ENCODE assay signal across 9 cellular contexts in the genomic region with DNA sequence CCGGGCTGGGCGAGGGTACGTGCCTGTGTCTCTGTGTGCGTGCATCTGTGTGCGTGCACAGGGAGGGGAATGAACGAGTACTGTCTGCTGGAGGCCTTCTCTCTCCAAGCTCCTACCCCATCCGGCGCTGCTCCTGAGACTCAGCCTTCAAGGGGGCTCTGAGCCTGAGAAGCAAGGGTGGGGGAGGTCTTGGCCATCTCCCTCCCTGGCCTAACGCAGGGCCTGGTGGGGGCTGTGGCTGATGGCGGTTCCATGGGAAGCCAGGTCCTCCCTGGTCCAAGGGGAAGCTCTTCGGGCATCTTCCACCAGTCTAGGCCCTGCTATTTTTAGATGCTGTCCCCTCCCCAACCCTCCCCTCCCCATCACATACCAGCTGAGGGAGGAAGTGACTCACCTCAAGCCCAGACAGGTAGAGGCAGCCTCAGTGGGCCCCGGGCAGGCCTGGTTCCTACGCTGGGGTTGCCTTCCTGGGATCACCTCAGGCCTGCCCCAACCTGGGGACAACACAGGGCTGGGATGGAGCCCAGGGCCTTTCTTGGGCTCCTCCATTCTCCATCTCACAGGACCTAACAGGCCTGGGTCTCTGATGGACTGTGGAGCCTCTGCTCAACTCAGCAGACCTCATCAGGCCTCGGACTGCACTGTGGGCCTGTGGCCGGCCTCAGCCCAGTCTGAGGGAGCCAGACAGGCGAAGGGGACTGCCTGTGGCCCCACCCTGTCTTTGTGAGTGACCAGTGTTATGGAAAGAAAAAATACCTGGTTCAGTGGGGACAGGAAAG. TPM values are rescaled to one million over a fixed set of nuclear protein-coding genes. Genes with fewer than 3 reads are reported as not detected.
A peak's percentile ranks its signal among the peaks of the same experiment; 100 is the strongest.
DNase-seq lines count a peak whose midpoint lies in the region; ATAC-seq and TF ChIP-seq lines count a peak whose summit lies in the region.
"Had no signal": no experiment of that assay in that cellular context is flagged by ENCODE, and none has a peak within 500 bp of the region (broad histone marks: within the 10 kb centered on the region; RNA-seq: fewer than 3 reads in every experiment).

No MANE protein-coding gene starts in this region.

- POLR2A ChIA-PET in AG04450 (lab: Yijun Ruan, JAX) (interaction anchor here (5.0 kb wide), 1 partner anchor 48 kb away, joined by 75 read pairs; the partner anchor contains the start of gene DDIT4), PC-9 (lab: Charles Lee; ENCODE audit: unreplicated experiment) (interaction anchor here (0.5 to 1.2 kb wide), 7 partner anchors 9 to 354 kb away, joined by 3 to 34 read pairs (median 6); no protein-coding TSS in a partner anchor)

- TF ChIP-seq POLR2A in thyroid gland (IDR thresholded peaks at IDR 0.05) = no peak

- no peak overlapping the region for H3K9ac ChIP-seq in mesendoderm (ENCODE audit: low read length)

- H3K4me2 ChIP-seq in PC-9 (peak overlapping the region; percentile 88), mesendoderm (ENCODE audit: low read length) (no peak overlapping the region)

- peak overlapping the region; percentile 14 for H2BK120ac ChIP-seq in mesendoderm (ENCODE audit: low read depth, low read length)

- ATAC-seq in GM21423 (IDR thresholded peaks at IDR 0.05; ENCODE audit: unreplicated experiment) = no peak

- H2BK5ac ChIP-seq in mesendoderm (ENCODE audit: low read length) = peak overlapping the region; percentile 87

- no peak overlapping the region for H2AFZ ChIP-seq in PC-9

- no peaks in the 10 kb centered on the region for H3K79me2 ChIP-seq in PC-9 (ENCODE audit: low read depth)
- no peaks in the 10 kb centered on the region for H3K79me2 ChIP-seq in mesendoderm (ENCODE audit: control insufficient read depth, insufficient read depth, low read length)

- peak overlapping the region; percentile 90 for H2AK5ac ChIP-seq in mesendoderm (ENCODE audit: low read length)

- no peaks in the 10 kb centered on the region for H3K9me2 ChIP-seq in PC-9 (ENCODE audit: insufficient read depth)

- no peaks in the 10 kb centered on the region for H3K36me3 ChIP-seq in PC-9 (ENCODE audit: low read depth)
- H3K36me3 ChIP-seq in mesendoderm (ENCODE audit: control insufficient read depth, insufficient read depth, low read length) = no peaks in the 10 kb centered on the region
- no peaks in the 10 kb centered on the region for H3K36me3 ChIP-seq in thyroid gland

- H3K9me3 ChIP-seq in AG04450 (ENCODE audit: control insufficient read depth, insufficient read depth, low read length) (no peaks in the 10 kb centered on the region; the same call in 1 of the 2 replicates), PC-9 (ENCODE audit: insufficient read depth, low read depth) (no peaks in the 10 kb centered on the region), thyroid gland (no peaks in the 10 kb centered on the region)

- no peak overlapping the region for H2BK15ac ChIP-seq in mesendoderm (replicated peaks; ENCODE audit: low read depth)

- peaks cover 59% of the 10 kb centered on the region for H3K4me1 Mint-ChIP-seq in activated T-helper 2 cell treated with anti-CD3 and anti-CD28 coated beads, Interferon-gamma antibody, Interleukin-2, Interleukin-4, amounts not matched to agents 10 μg/mL and 5 μg/mL and 100 μg/mL, durations not matched to agents 14 hours and 24 hours and 36 hours (ENCODE audit: low read depth)

- peak overlapping the region; percentile 58 for H3K4ac ChIP-seq in mesendoderm (ENCODE audit: low read depth, low read length)

- TF ChIP-seq CTCF in AG04450 (IDR thresholded peaks at IDR 0.05; ENCODE audit: low read depth, low read length) (no peak), PC-9 (conservative IDR thresholded peaks at IDR 0.05) (no peak), thyroid gland (IDR thresholded peaks at IDR 0.05) (no peak)

- DNase-seq in AG04450 (ENCODE audit: low read depth, low spot score) (no peak), PC-9 (peak; percentile 44 to 66), mesendoderm (peak; percentile 76), NOMO-1 treated with DMSO at 0.1 percent for 48 hours (lab: John Stamatoyannopoulos, UW; ENCODE audit: unreplicated experiment) (no peak), thyroid gland (no peak), NCI-H69 (lab: John Stamatoyannopoulos, UW) (no peak)
- no peak for DNase-seq in activated T-helper 2 cell treated with anti-CD3 and anti-CD28 coated beads, Interferon-gamma antibody, Interleukin-2, Interleukin-4, amounts not matched to agents 10 μg/mL and 5 μg/mL and 100 μg/mL, durations not matched to agents 14 hours and 24 hours and 36 hours (ENCODE audit: low spot score)
- DNase-seq: Kasumi-1 had no signal

- H3K27me3 Mint-ChIP-seq in activated T-helper 2 cell treated with anti-CD3 and anti-CD28 coated beads, Interferon-gamma antibody, Interleukin-2, Interleukin-4, amounts not matched to agents 10 μg/mL and 5 μg/mL and 100 μg/mL, durations not matched to agents 14 hours and 24 hours and 36 hours (ENCODE audit: low read depth) = no peaks in the 10 kb centered on the region

- H3K27me3 ChIP-seq in AG04450 (ENCODE audit: control insufficient read depth, insufficient read depth, low read length) (no peaks in the 10 kb centered on the region), PC-9 (ENCODE audit: insufficient read depth, low read depth) (no peaks in the 10 kb centered on the region), mesendoderm (ENCODE audit: insufficient read depth, low read length, poor library complexity) (no peaks in the 10 kb centered on the region), thyroid gland (no peaks in the 10 kb centered on the region)

- H4K5ac ChIP-seq in mesendoderm (ENCODE audit: low read length) = no peak overlapping the region

- no peaks in the 10 kb centered on the region for H3K79me1 ChIP-seq in mesendoderm (ENCODE audit: low read length)

- H4K20me1 ChIP-seq in PC-9 (ENCODE audit: insufficient read depth) = no peaks in the 10 kb centered on the region

- CTCF ChIA-PET in AG04450 (lab: Charles Lee) (interaction anchor here (2.4 kb wide), 1 partner anchor 426 kb away, joined by 8 read pairs; no protein-coding TSS in a partner anchor), PC-9 (lab: Charles Lee) (interaction anchor here (0.6 to 1.3 kb wide), 2 partner anchors 13 to 46 kb away, joined by 8 to 9 read pairs; no protein-coding TSS in a partner anchor)

- peak overlapping the region; percentile 58 for H3K4me3 Mint-ChIP-seq in activated T-helper 2 cell treated with anti-CD3 and anti-CD28 coated beads, Interferon-gamma antibody, Interleukin-2, Interleukin-4, amounts not matched to agents 10 μg/mL and 5 μg/mL and 100 μg/mL, durations not matched to agents 14 hours and 24 hours and 36 hours (ENCODE audit: low read depth)

- H3K27ac ChIP-seq in AG04450 (ENCODE audit: low read depth, low read length) = peak overlapping the region; percentile 100
- peak overlapping the region; percentile 99 for H3K27ac ChIP-seq in PC-9
- peak overlapping the region; percentile 85 for H3K27ac ChIP-seq in mesendoderm (ENCODE audit: low read depth, low read length)
- peak overlapping the region in 1 of 3 donors; percentile 8 for H3K27ac ChIP-seq in thyroid gland

- no peak overlapping the region for H3K23ac ChIP-seq in mesendoderm (ENCODE audit: low read length)

- peak overlapping the region; percentile 72 for H3K56ac ChIP-seq in mesendoderm (ENCODE audit: low read length)

- no TSS peak for BruUV-seq in PC-9 (replicated peaks; lab: Mats Ljungman, UMichigan)

- peak overlapping the region; percentile 19 for H3K18ac ChIP-seq in mesendoderm (ENCODE audit: low read length)

- H4K8ac ChIP-seq in mesendoderm (ENCODE audit: low read depth, low read length) = no peak overlapping the region

- WGBS in mesendoderm (ENCODE audit: extremely low coverage, insufficient coverage, low lambda C conversion rate) = no CpG with 5 or more reads among the region's 16 CpGs
- WGBS in thyroid gland, 2 donors = 90 to 99% methylated on average over 12 to 14 of the region's 16 CpGs

- H3K4me1 ChIP-seq in PC-9 (replicated peaks; ENCODE audit: insufficient read depth) (peaks cover 85% of the 10 kb centered on the region), mesendoderm (ENCODE audit: control insufficient read depth, low read depth, low read length) (peaks cover 13% of the 10 kb centered on the region), thyroid gland (peaks cover 39 to 54% of the 10 kb centered on the region in 2 donors)

- intact Hi-C loops in PC-9 (cut with micrococcal nuclease; ENCODE audit: unreplicated experiment) = no loop called here
- intact Hi-C loops in activated T-helper 2 cell treated with anti-CD3 and anti-CD28 coated beads, Interferon-gamma antibody, Interleukin-2, Interleukin-4, amounts not matched to agents 10 μg/mL and 5 μg/mL and 100 μg/mL, durations not matched to agents 14 hours and 24 hours and 36 hours (cut with micrococcal nuclease) = no loop called here
- intact Hi-C loops in thyroid gland (cut with DNase I) = no loop called here

- no peaks in the 10 kb centered on the region for H3K9me3 Mint-ChIP-seq in activated T-helper 2 cell treated with anti-CD3 and anti-CD28 coated beads, Interferon-gamma antibody, Interleukin-2, Interleukin-4, amounts not matched to agents 10 μg/mL and 5 μg/mL and 100 μg/mL, durations not matched to agents 14 hours and 24 hours and 36 hours

- H3K4me3 ChIP-seq in AG04450 (ENCODE audit: low read depth, low read length) = no peak overlapping the region
- no peak overlapping the region for H3K4me3 ChIP-seq in PC-9
- no peak overlapping the region for H3K4me3 ChIP-seq in mesendoderm (ENCODE audit: low read length)
- no peak overlapping the region for H3K4me3 ChIP-seq in thyroid gland (replicated peaks in 1 of 3)

- H3F3A ChIP-seq in PC-9 (ENCODE audit: insufficient read depth, low read depth) = peaks cover 66% of the 10 kb centered on the region

- peaks cover 6% of the 10 kb centered on the region for H3K36me3 Mint-ChIP-seq in activated T-helper 2 cell treated with anti-CD3 and anti-CD28 coated beads, Interferon-gamma antibody, Interleukin-2, Interleukin-4, amounts not matched to agents 10 μg/mL and 5 μg/mL and 100 μg/mL, durations not matched to agents 14 hours and 24 hours and 36 hours (ENCODE audit: low read depth)

- peak overlapping the region; percentile 91 for H3K27ac Mint-ChIP-seq in activated T-helper 2 cell treated with anti-CD3 and anti-CD28 coated beads, Interferon-gamma antibody, Interleukin-2, Interleukin-4, amounts not matched to agents 10 μg/mL and 5 μg/mL and 100 μg/mL, durations not matched to agents 14 hours and 24 hours and 36 hours

RNA-seq across cellular contexts. Expression of gene DNAJB12, which starts 32.2 kb away (rescaled TPM):
- polyA plus RNA-seq in AG04450 (2011; rRNA removed) = 17.9 and 23.3 TPM in 2 replicates
- 18.7 and 26.5 TPM in 2 replicates for polyA minus RNA-seq in AG04450 (2011; rRNA and poly(A)+ RNA removed)
- total RNA-seq in PC-9 (2021) (37.0 and 46.9 TPM in 2 replicates), thyroid gland (10 to 100 TPM; 31.6 to 49.7 (median 44.1) TPM)
- 27.6 and 34.0 TPM in 2 replicates for total RNA-seq in activated T-helper 2 cell treated with anti-CD3 and anti-CD28 coated beads, Interferon-gamma antibody, Interleukin-2, Interleukin-4, amounts not matched to agents 10 μg/mL and 5 μg/mL and 100 μg/mL, durations not matched to agents 14 hours and 24 hours and 36 hours
- polyA plus RNA-seq in mesendoderm (2013, experiment 1 of 2) = 15.4 TPM
- 15.1 TPM for polyA plus RNA-seq in mesendoderm (2013, experiment 2 of 2)

RNA-seq across cellular contexts. Expression of gene DDIT4, which starts 48.7 kb away (rescaled TPM):
- polyA plus RNA-seq in AG04450 (2011; rRNA removed) = 103 and 120 TPM in 2 replicates
- 110 and 132 TPM in 2 replicates for polyA minus RNA-seq in AG04450 (2011; rRNA and poly(A)+ RNA removed)
- total RNA-seq in PC-9 (2021) (178 and 212 TPM in 2 replicates), thyroid gland (100 to 1,000 TPM in 3 of 4 donors, 10 to 100 TPM in 1; 93.0 to 309 (median 134) TPM)
- total RNA-seq in activated T-helper 2 cell treated with anti-CD3 and anti-CD28 coated beads, Interferon-gamma antibody, Interleukin-2, Interleukin-4, amounts not matched to agents 10 μg/mL and 5 μg/mL and 100 μg/mL, durations not matched to agents 14 hours and 24 hours and 36 hours = 543 and 569 TPM in 2 replicates
- polyA plus RNA-seq in mesendoderm (2013, experiment 1 of 2) = 13.6 TPM
- 13.8 TPM for polyA plus RNA-seq in mesendoderm (2013, experiment 2 of 2)

Comparison
In these comparisons a context has a peak if more than half of its experiments do, and no peak if none do; other contexts are left out.
1. DNase-seq: peak in PC-9 (2 of 2) and mesendoderm (single experiment); none in AG04450 (single experiment), activated T-helper 2 cell treated with anti-CD3 and anti-CD28 coated beads, Interferon-gamma antibody, Interleukin-2, Interleukin-4, amounts not matched to agents 10 μg/mL and 5 μg/mL and 100 μg/mL, durations not matched to agents 14 hours and 24 hours and 36 hours (single experiment), NOMO-1 treated with DMSO at 0.1 percent for 48 hours (single experiment), thyroid gland (0 of 2) and NCI-H69 (single experiment).